1 cellular context compared by ENCODE assay signal in genomic region chr16:22323173-22323997, GRCh38.
A peak's percentile ranks its signal among the peaks of the same experiment; 100 is the strongest.
TF ChIP-seq lines count a peak whose summit lies in the region.

No MANE protein-coding gene starts in this region.

TF ChIP-seq in HepG2, 621 proteins besides CTCF, POLR2A, EP300 and RAD21:
- TF ChIP-seq SIN3B (IDR thresholded peaks at IDR 0.05; ENCODE audit: low read length) (no peak), CENPT (CRISPR knock-in tag; IDR thresholded peaks at IDR 0.05; ENCODE audit: low read depth) (0 out of 2 replicates have a peak, but pooled peaks have one; percentile 30), ZFP62 (CRISPR knock-in tag; IDR thresholded peaks at IDR 0.05) (no peak), ELF3 (CRISPR knock-in tag; IDR thresholded peaks at IDR 0.05) (no peak), RBM22 (optimal IDR thresholded peaks at IDR 0.05; ENCODE audit: low read length) (peak; percentile 12), KLF6 (CRISPR knock-in tag; IDR thresholded peaks at IDR 0.05) (no peak), KDM2A (CRISPR knock-in tag; IDR thresholded peaks at IDR 0.05; ENCODE audit: borderline replicate concordance, low read depth) (no peak), ZBTB38 (CRISPR knock-in tag; IDR thresholded peaks at IDR 0.05) (no peak), RBM39 (IDR thresholded peaks at IDR 0.05; ENCODE audit: low read depth, low read length, poor library complexity, severe bottlenecking) (peak; percentile 14)
- TF ChIP-seq, protein P1, sequence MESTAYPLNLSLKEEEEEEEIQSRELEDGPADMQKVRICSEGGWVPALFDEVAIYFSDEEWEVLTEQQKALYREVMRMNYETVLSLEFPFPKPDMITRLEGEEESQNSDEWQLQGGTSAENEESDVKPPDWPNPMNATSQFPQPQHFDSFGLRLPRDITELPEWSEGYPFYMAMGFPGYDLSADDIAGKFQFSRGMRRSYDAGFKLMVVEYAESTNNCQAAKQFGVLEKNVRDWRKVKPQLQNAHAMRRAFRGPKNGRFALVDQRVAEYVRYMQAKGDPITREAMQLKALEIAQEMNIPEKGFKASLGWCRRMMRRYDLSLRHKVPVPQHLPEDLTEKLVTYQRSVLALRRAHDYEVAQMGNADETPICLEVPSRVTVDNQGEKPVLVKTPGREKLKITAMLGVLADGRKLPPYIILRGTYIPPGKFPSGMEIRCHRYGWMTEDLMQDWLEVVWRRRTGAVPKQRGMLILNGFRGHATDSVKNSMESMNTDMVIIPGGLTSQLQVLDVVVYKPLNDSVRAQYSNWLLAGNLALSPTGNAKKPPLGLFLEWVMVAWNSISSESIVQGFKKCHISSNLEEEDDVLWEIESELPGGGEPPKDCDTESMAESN (CRISPR knock-in tag; conservative IDR thresholded peaks at IDR 0.05), result 0 out of 2 replicates have a peak, but pooled peaks have one; percentile 19
- TF ChIP-seq, protein P2, sequence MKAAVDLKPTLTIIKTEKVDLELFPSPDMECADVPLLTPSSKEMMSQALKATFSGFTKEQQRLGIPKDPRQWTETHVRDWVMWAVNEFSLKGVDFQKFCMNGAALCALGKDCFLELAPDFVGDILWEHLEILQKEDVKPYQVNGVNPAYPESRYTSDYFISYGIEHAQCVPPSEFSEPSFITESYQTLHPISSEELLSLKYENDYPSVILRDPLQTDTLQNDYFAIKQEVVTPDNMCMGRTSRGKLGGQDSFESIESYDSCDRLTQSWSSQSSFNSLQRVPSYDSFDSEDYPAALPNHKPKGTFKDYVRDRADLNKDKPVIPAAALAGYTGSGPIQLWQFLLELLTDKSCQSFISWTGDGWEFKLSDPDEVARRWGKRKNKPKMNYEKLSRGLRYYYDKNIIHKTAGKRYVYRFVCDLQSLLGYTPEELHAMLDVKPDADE (CRISPR knock-in tag; IDR thresholded peaks at IDR 0.05), result no peak
TF ChIP-seq in HepG2: peak in this region for 4.
